ENCODE assay signal across 16 cellular contexts in the genomic region with DNA sequence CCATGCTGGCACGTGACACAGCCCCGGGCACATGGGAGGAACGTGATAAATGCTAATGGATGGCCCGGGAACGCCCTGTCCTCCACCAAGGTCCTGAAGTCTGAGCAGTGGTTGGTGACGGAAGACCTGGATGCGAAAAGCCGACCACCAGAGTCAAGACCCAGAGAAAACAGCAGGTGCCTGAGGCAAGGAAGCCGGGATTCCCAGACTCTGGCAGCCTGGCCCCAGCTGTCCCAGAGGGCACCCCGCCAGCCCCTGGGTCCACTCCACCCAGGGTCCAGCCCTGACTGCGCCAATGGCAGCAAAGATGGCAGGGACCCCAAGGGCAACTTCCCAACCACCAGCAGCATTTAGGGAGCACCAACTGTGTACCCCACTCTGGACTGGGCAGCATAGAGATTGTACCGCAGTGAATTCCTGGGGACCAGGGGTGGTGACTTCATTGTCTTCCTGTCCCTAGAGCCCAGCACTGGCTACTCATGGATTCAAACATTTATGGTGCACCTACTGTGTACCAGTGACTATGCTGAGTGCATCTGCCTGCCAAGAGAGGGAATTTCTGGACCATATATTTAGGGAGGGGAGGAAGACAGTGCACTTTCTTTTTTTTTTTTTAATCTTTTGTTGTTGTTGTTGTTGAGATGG. TPM values are rescaled to one million over a fixed set of nuclear protein-coding genes. Genes with fewer than 3 reads are reported as not detected.
DNase-seq lines count a peak whose midpoint lies in the region; ATAC-seq, FAIRE-seq and TF ChIP-seq lines count a peak whose summit lies in the region.
"Had no signal": no experiment of that assay in that cellular context is flagged by ENCODE, and none has a peak within 500 bp of the region (broad histone marks: within the 10 kb centered on the region; RNA-seq: fewer than 3 reads in every experiment).

No MANE protein-coding gene starts in this region.

- peak overlapping the region; percentile 41 for H3K18ac ChIP-seq in neuronal stem cell (ENCODE audit: low read length)

- no peak for TF ChIP-seq POLR2A in HepG2 (IDR thresholded peaks at IDR 0.05; ENCODE audit: insufficient read depth in 1 of 2, low read depth in 2 of 2, low read length in 2 of 2)
- no peak for TF ChIP-seq POLR2A in right lobe of liver (IDR thresholded peaks at IDR 0.05)

- WGBS in HepG2 (ENCODE audit: low lambda C conversion rate) = 82% methylated on average over 10 of the region's 12 CpGs
- WGBS in right lobe of liver (ENCODE audit: insufficient coverage, low coverage, low lambda C conversion rate, missing lambda C conversion rate) = 100% methylated on average over 1 of the region's 12 CpGs
- no CpG with 5 or more reads among the region's 12 CpGs for WGBS in neuronal stem cell (ENCODE audit: extremely low coverage in 2 of 2, insufficient read length in 2 of 2, insufficient replicate concordance in 1 of 2), 2 donors

- BruUV-seq in HepG2 (replicated peaks; lab: Mats Ljungman, UMichigan) = no TSS peak

- no peaks in the 10 kb centered on the region for H3K36me3 Mint-ChIP-seq in chondrocyte (ENCODE audit: low read depth)

- CTCF ChIA-PET in HepG2 (lab: Yijun Ruan, JAX; ENCODE audit: low intra/inter-chr PET ratio, low total read pairs) = no interaction called here

- no peaks in the 10 kb centered on the region for H3K27me3 Mint-ChIP-seq in chondrocyte (ENCODE audit: low read depth)

- peak overlapping the region; percentile 28 for H3K4ac ChIP-seq in neuronal stem cell (ENCODE audit: low read length)

- no peak overlapping the region for H2BK120ac ChIP-seq in neuronal stem cell (ENCODE audit: low read depth, low read length)

- H2AFZ ChIP-seq in HepG2 (ENCODE audit: low read length) = no peak overlapping the region
- H2AFZ ChIP-seq in neuronal stem cell (ENCODE audit: low read length) = no peak overlapping the region

- DNase-seq in HepG2 (ENCODE audit: low spot score) (no peak), right lobe of liver (no peak), SJCRH30 (peak; percentile 59 to 68), neuronal stem cell (ENCODE audit: low spot score) (no peak), Right ventricle myocardium superior (no peak), chondrocyte (ENCODE audit: low spot score) (no peak), MV-4-11 (lab: John Stamatoyannopoulos, UW) (no peak)
- no peak for DNase-seq in stimulated activated CD4-positive, alpha-beta T cell treated with anti-CD3 and anti-CD28 coated beads, Interleukin-15, amount 100 ng/mL, for 24 hours
- DNase-seq: ACHN; C1 segment of cervical spinal cord; Calu3; CD4-positive, alpha-beta T cell; DMS 273 treated with DMSO at 0.1 percent for 48 hours had no signal

- H3K27me3 ChIP-seq in HepG2 (ENCODE audit: control insufficient read depth in 1 of 2, insufficient read depth in 2 of 2, low read length in 2 of 2) (peaks cover 5 to 39% of the 10 kb centered on the region in 2 experiments; a peak in 4 of 5 replicates), right lobe of liver (no peaks in the 10 kb centered on the region), SJCRH30 (no peaks in the 10 kb centered on the region), neuronal stem cell (ENCODE audit: control insufficient read depth in 3 of 3, insufficient read depth in 3 of 3, low read depth in 1 of 3, low read length in 3 of 3) (no peaks in the 10 kb centered on the region)

- TF ChIP-seq EP300 in HepG2 (IDR thresholded peaks at IDR 0.05; ENCODE audit: low read depth in 2 of 2, low read length in 2 of 2) (no peak), HepG2 (CRISPR knock-in tag; IDR thresholded peaks at IDR 0.05; ENCODE audit: borderline replicate concordance) (no peak)

- no peaks in the 10 kb centered on the region for H3K79me2 ChIP-seq in HepG2 (ENCODE audit: insufficient read depth, low read length)

- H3K27ac ChIP-seq in HepG2 (ENCODE audit: extremely low read length, insufficient read depth, low read length) (no peak overlapping the region), right lobe of liver (no peak overlapping the region), SJCRH30 (no peak overlapping the region), neuronal stem cell (replicated peaks; ENCODE audit: low read length) (no peak overlapping the region)
- H3K27ac ChIP-seq: HL-60 had no signal

- no peak overlapping the region for H4K91ac ChIP-seq in neuronal stem cell (ENCODE audit: low read depth, low read length, poor library complexity)

- peak overlapping the region; percentile 52 for H3K23ac ChIP-seq in neuronal stem cell (ENCODE audit: low read depth, low read length, poor library complexity)

- in situ Hi-C loops in HepG2 (cut with HindIII; ENCODE audit: extremely low pct_ligation_motif_present, low pct_unique_long_range_greater_than_20kb) = no loop called here

- ATAC-seq in HepG2 = no peak
- ATAC-seq in right lobe of liver = no peak
- no peak for ATAC-seq in Right ventricle myocardium superior (ENCODE audit: poor library complexity)
- ATAC-seq: HCT116 had no signal

- TF ChIP-seq CTCF in HepG2 (CRISPR knock-in tag; IDR thresholded peaks at IDR 0.05) = no peak
- no peak for TF ChIP-seq CTCF in right lobe of liver (IDR thresholded peaks at IDR 0.05)
- no peak for TF ChIP-seq CTCF in chondrocyte (IDR thresholded peaks at IDR 0.05)

- no peak overlapping the region for H3K14ac ChIP-seq in neuronal stem cell (ENCODE audit: low read length)

- no peak for FAIRE-seq in HepG2 (lab: Jason Lieb, UNC)
- FAIRE-seq: H54 had no signal

- H2BK5ac ChIP-seq in neuronal stem cell (ENCODE audit: low read length) = peak overlapping the region; percentile 67

- H2AK5ac ChIP-seq in neuronal stem cell (ENCODE audit: low read depth, low read length) = peak overlapping the region; percentile 17

- H3K36me3 ChIP-seq in HepG2 (replicated peaks in 1 of 2; ENCODE audit: control insufficient read depth in 1 of 2, insufficient read depth in 2 of 2, low read length in 2 of 2) = no peaks in the 10 kb centered on the region
- H3K36me3 ChIP-seq in right lobe of liver = no peaks in the 10 kb centered on the region
- H3K36me3 ChIP-seq in SJCRH30 = no peaks in the 10 kb centered on the region
- no peaks in the 10 kb centered on the region for H3K36me3 ChIP-seq in neuronal stem cell (replicated peaks in 1 of 2; ENCODE audit: control insufficient read depth in 2 of 2, insufficient read depth in 2 of 2, low read length in 2 of 2)

- no peaks in the 10 kb centered on the region for H4K20me1 ChIP-seq in HepG2 (ENCODE audit: insufficient read depth, low read length)

- H3K79me1 ChIP-seq in neuronal stem cell (ENCODE audit: low read depth, low read length) = peaks cover 1% of the 10 kb centered on the region

- intact Hi-C loops in HepG2 (cut with micrococcal nuclease; ENCODE audit: unreplicated experiment) = no loop called here
- intact Hi-C loops in right lobe of liver (cut with DNase I) = no loop called here
- intact Hi-C loops in Right ventricle myocardium superior (cut with DNase I) = no loop called here

- H4K8ac ChIP-seq in neuronal stem cell (ENCODE audit: low read depth, low read length) = no peak overlapping the region

- POLR2A ChIA-PET in HepG2 (lab: Yijun Ruan, JAX) = interaction anchor here (0.7 kb wide), 1 partner anchor 453 kb away, joined by 3 read pairs; the partner anchor contains the start of gene PTPN1

- H3K9ac ChIP-seq in HepG2 (ENCODE audit: insufficient read depth, low read depth, low read length) (no peak overlapping the region), neuronal stem cell (ENCODE audit: low read depth, low read length, poor library complexity) (peak overlapping the region; percentile 12)

- H3K4me3 ChIP-seq in HepG2 (replicated peaks in 1 of 3; ENCODE audit: insufficient read depth in 1 of 3, low read depth in 2 of 3, low read length in 3 of 3) = no peak overlapping the region
- no peak overlapping the region for H3K4me3 ChIP-seq in right lobe of liver
- no peak overlapping the region for H3K4me3 ChIP-seq in SJCRH30
- H3K4me3 ChIP-seq in neuronal stem cell (ENCODE audit: low read length in 2 of 2) = no peak overlapping the region

- no peak overlapping the region for H3K4me3 Mint-ChIP-seq in chondrocyte (ENCODE audit: unreplicated experiment)
- H3K4me3 Mint-ChIP-seq: CD4-positive, alpha-beta T cell had no signal

- no peak overlapping the region for H3K4me2 ChIP-seq in HepG2 (ENCODE audit: low read depth, low read length)
- no peak overlapping the region for H3K4me2 ChIP-seq in neuronal stem cell (ENCODE audit: insufficient read depth, low read length, poor library complexity, severe bottlenecking)

- no peaks in the 10 kb centered on the region for H3K9me3 Mint-ChIP-seq in chondrocyte (ENCODE audit: low read depth)
- H3K9me3 Mint-ChIP-seq: CD4-positive, alpha-beta T cell had no signal

- no peak overlapping the region for H3K27ac Mint-ChIP-seq in chondrocyte (ENCODE audit: unreplicated experiment)
- H3K27ac Mint-ChIP-seq: CD4-positive, alpha-beta T cell had no signal

- no peak overlapping the region for H2BK12ac ChIP-seq in neuronal stem cell (ENCODE audit: low read length)

- no peak for TF ChIP-seq RAD21 in HepG2 (CRISPR knock-in tag; IDR thresholded peaks at IDR 0.05)

- H3K9me3 ChIP-seq in HepG2 (ENCODE audit: low read length) = no peaks in the 10 kb centered on the region
- H3K9me3 ChIP-seq in right lobe of liver = no peaks in the 10 kb centered on the region
- no peaks in the 10 kb centered on the region for H3K9me3 ChIP-seq in SJCRH30 (replicated peaks)
- no peaks in the 10 kb centered on the region for H3K9me3 ChIP-seq in neuronal stem cell (replicated peaks in 1 of 2; ENCODE audit: control insufficient read depth in 2 of 2, insufficient read depth in 1 of 2, low read depth in 1 of 2, low read length in 2 of 2)

- H3K4me1 ChIP-seq in HepG2 (ENCODE audit: insufficient read depth, low read length) (peaks cover 41% of the 10 kb centered on the region), right lobe of liver (no peaks in the 10 kb centered on the region), SJCRH30 (peaks cover 18% of the 10 kb centered on the region; the same call in 1 of the 2 replicates), neuronal stem cell (ENCODE audit: control insufficient read depth in 2 of 2, insufficient read depth in 1 of 2, low read depth in 1 of 2, low read length in 2 of 2) (peaks cover 7% of the 10 kb centered on the region in 2 donors)

- H2BK15ac ChIP-seq in neuronal stem cell (ENCODE audit: low read length) = no peak overlapping the region

- H3K4me1 Mint-ChIP-seq in chondrocyte (ENCODE audit: low read depth) = peaks cover 17% of the 10 kb centered on the region

RNA-seq across cellular contexts. Expression of gene UBE2V1, which starts 55.4 kb away (rescaled TPM):
- total RNA-seq in HepG2 (2016; rRNA removed; fragmentation: Illumina TruSeq; extraction: Trizol) (81.3 and 85.1 TPM in 2 replicates), right lobe of liver (10 to 100 TPM; 38.2 to 49.4 (median 44.3) TPM), Right ventricle myocardium superior (77.8 TPM), chondrocyte (79.8 to 100 TPM (median 82.0 TPM) in 3 replicates)
- 39.8 and 41.0 TPM in 2 replicates for total RNA-seq in HepG2 (2016; cell fraction: cytosol; rRNA removed; fragmentation: Illumina TruSeq; extraction: Trizol; ENCODE audit: low read depth)
- total RNA-seq in HepG2 (2016; cell fraction: insoluble cytoplasmic fraction; rRNA removed; fragmentation: Illumina TruSeq; extraction: Trizol) = 75.7 and 82.4 TPM in 2 replicates
- total RNA-seq in HepG2 (2016; cell fraction: membrane; rRNA removed; fragmentation: Illumina TruSeq; extraction: Trizol) = 77.9 and 85.1 TPM in 2 replicates
- 90.9 and 96.1 TPM in 2 replicates for total RNA-seq in HepG2 (2016; cell fraction: nucleus; rRNA removed; fragmentation: Illumina TruSeq; extraction: Trizol)
- polyA plus RNA-seq in HepG2 (2011; rRNA removed) = 102 and 132 TPM in 2 replicates
- polyA plus RNA-seq in HepG2 (2011; cell fraction: cytosol; rRNA removed) = 86.6 and 115 TPM in 2 replicates
- polyA plus RNA-seq in HepG2 (2011; cell fraction: nucleus; rRNA removed) = 112 and 127 TPM in 2 replicates
- polyA plus RNA-seq in HepG2 (2012) = 131 and 175 TPM in 2 replicates
- 88.5 and 88.7 TPM in 2 replicates for polyA plus RNA-seq in HepG2 (2016; cell fraction: cytosol; fragmentation: Illumina TruSeq; extraction: Trizol; ENCODE audit: low read depth)
- polyA plus RNA-seq in HepG2 (2016; cell fraction: insoluble cytoplasmic fraction; fragmentation: Illumina TruSeq; extraction: Trizol; ENCODE audit: low read depth) = 203 and 260 TPM in 2 replicates
- 179 and 185 TPM in 2 replicates for polyA plus RNA-seq in HepG2 (2016; cell fraction: membrane; fragmentation: Illumina TruSeq; extraction: Trizol; ENCODE audit: low read depth)
- 152 and 171 TPM in 2 replicates for polyA plus RNA-seq in HepG2 (2016; cell fraction: nucleus; fragmentation: Illumina TruSeq; extraction: Trizol; ENCODE audit: insufficient read depth, low read depth)
- 54.3 and 62.1 TPM in 2 replicates for polyA minus RNA-seq in HepG2 (2011; rRNA and poly(A)+ RNA removed; ENCODE audit: low replicate concordance)
- 50.5 and 51.3 TPM in 2 replicates for polyA minus RNA-seq in HepG2 (2011; cell fraction: cytosol; rRNA and poly(A)+ RNA removed)
- 273 and 299 TPM in 2 replicates for polyA minus RNA-seq in HepG2 (2011; cell fraction: nucleus; rRNA and poly(A)+ RNA removed)
- total RNA-seq in SJCRH30 (2014; rRNA removed; shearing (Covaris generic)) = 216 and 249 TPM in 2 replicates
- polyA plus RNA-seq in neuronal stem cell (2013, experiment 1 of 2) = 261 TPM
- 262 TPM for polyA plus RNA-seq in neuronal stem cell (2013, experiment 2 of 2)

Comparison
In these comparisons a context has a peak if more than half of its experiments do, and no peak if none do; other contexts are left out.
1. DNase-seq: peak in SJCRH30 (2 of 2); none in HepG2 (single experiment), right lobe of liver (0 of 3), neuronal stem cell (single experiment), Right ventricle myocardium superior (single experiment), chondrocyte (single experiment), MV-4-11 (single experiment) and stimulated activated CD4-positive, alpha-beta T cell treated with anti-CD3 and anti-CD28 coated beads, Interleukin-15, amount 100 ng/mL, for 24 hours (single experiment).